Comparison of ENCODE assay signal across 8 cellular contexts in genomic region chr17:40100669-40101366, GRCh38. TPM values are rescaled to one million over a fixed set of nuclear protein-coding genes. Genes with fewer than 3 reads are reported as not detected.
DNase-seq lines count a peak whose midpoint lies in the region; ATAC-seq, FAIRE-seq and TF ChIP-seq lines count a peak whose summit lies in the region.

No MANE protein-coding gene starts in this region.

- no peak for ATAC-seq in HG02870 (IDR thresholded peaks at IDR 0.05; ENCODE audit: unreplicated experiment)

- in situ Hi-C loops in GM13976 (cut with MboI; ENCODE audit: low sequenced_read_pairs, unreplicated experiment), result no loop called here

- 4% methylated on average over 10 of the region's 25 CpGs for WGBS in esophagus muscularis mucosa

- H3K9me3 ChIP-seq in esophagus muscularis mucosa, result no peaks in the 10 kb centered on the region
- no peaks in the 10 kb centered on the region for H3K9me3 ChIP-seq in mucosa of stomach (ENCODE audit: control insufficient read depth, low read length)

- TF ChIP-seq POLR2A in esophagus muscularis mucosa (IDR thresholded peaks at IDR 0.05; ENCODE audit: low read depth), result no peak

- intact Hi-C loops in esophagus muscularis mucosa (cut with DNase I), result no loop called here

- peak; percentile 84 for DNase-seq in GM13976 (ENCODE audit: low spot score)
- DNase-seq in LHCN-M2 (ENCODE audit: low read depth), result peak; percentile 99
- DNase-seq in RCC 7860 (ENCODE audit: low spot score), result peak; percentile 94
- DNase-seq in activated T-helper 1 cell treated with Interleukin-2 at 50 U/mL for 16 hours (ENCODE audit: low read depth), result peak; percentile 84
- DNase-seq in esophagus muscularis mucosa (ENCODE audit: extremely low spot score), result peak; percentile 99
- DNase-seq in stimulated activated CD8-positive, alpha-beta memory T cell treated with anti-CD3 and anti-CD28 coated beads, Interleukin-4, amount 100 ng/mL, for 24 hours (ENCODE audit: low read depth), result peak; percentile 85

- peak; percentile 45 for TF ChIP-seq EP300 in esophagus muscularis mucosa (IDR thresholded peaks at IDR 0.05)

- peaks cover 78 to 87% (median 83%) of the 10 kb centered on the region in 4 donors for H3K4me1 ChIP-seq in esophagus muscularis mucosa
- H3K4me1 ChIP-seq in mucosa of stomach (ENCODE audit: control insufficient read depth, insufficient read depth, low read length), result peaks cover 78% of the 10 kb centered on the region

- FAIRE-seq in RCC 7860 (lab: Jason Lieb, UNC), result peak; percentile 74

- H3K4me3 ChIP-seq in esophagus muscularis mucosa, result peak overlapping the region; percentile 70 to 93 (median 74)
- peak overlapping the region; percentile 96 for H3K4me3 ChIP-seq in mucosa of stomach (ENCODE audit: low read length)

- H3K9ac ChIP-seq in mucosa of stomach (ENCODE audit: low read length), result peak overlapping the region; percentile 82

- H3K27ac ChIP-seq in esophagus muscularis mucosa (replicated peaks in 1 of 4), result peak overlapping the region; percentile 88 to 99 (median 94)

- H3K36me3 ChIP-seq in esophagus muscularis mucosa (peaks cover 13 to 17% (median 15%) of the 10 kb centered on the region in 4 donors), mucosa of stomach (ENCODE audit: control insufficient read depth, insufficient read depth, low read length) (peaks cover 19% of the 10 kb centered on the region)

- H3K27me3 ChIP-seq in esophagus muscularis mucosa (no peaks in the 10 kb centered on the region), mucosa of stomach (ENCODE audit: control insufficient read depth, insufficient read depth, low read length) (no peaks in the 10 kb centered on the region)

- TF ChIP-seq CTCF in GM13976 (IDR thresholded peaks at IDR 0.05; ENCODE audit: borderline replicate concordance, control extremely low read depth, extremely low read depth, insufficient read depth, missing control alignments), result no peak
- no peak for TF ChIP-seq CTCF in esophagus muscularis mucosa (IDR thresholded peaks at IDR 0.05)

RNA-seq across cellular contexts. Expression of gene NR1D1, which starts 0.4 kb away (rescaled TPM):
- total RNA-seq in LHCN-M2 (2014; rRNA removed), result 1.5 and 3.4 TPM in 2 replicates
- 3.6 TPM for polyA plus RNA-seq in LHCN-M2 (2012)
- 10 to 100 TPM in 3 of 4 donors, 1 to 10 TPM in 1; 6.1 to 24.2 (median 14.5) TPM for total RNA-seq in esophagus muscularis mucosa

RNA-seq across cellular contexts. Expression of gene MSL1, which starts 21.0 kb away (rescaled TPM):
- total RNA-seq in LHCN-M2 (2014; rRNA removed) (62.1 and 62.8 TPM in 2 replicates), esophagus muscularis mucosa (10 to 100 TPM; 64.1 to 86.8 (median 72.2) TPM)
- polyA plus RNA-seq in LHCN-M2 (2012), result 28.7 TPM

RNA-seq across cellular contexts. Expression of gene THRA, which starts 38.1 kb away (rescaled TPM):
- 22.3 and 32.5 TPM in 2 replicates for total RNA-seq in LHCN-M2 (2014; rRNA removed)
- 26.6 TPM for polyA plus RNA-seq in LHCN-M2 (2012)
- 100 to 1,000 TPM in 2 of 4 donors, 10 to 100 TPM in 2; 69.7 to 112 (median 85.2) TPM for total RNA-seq in esophagus muscularis mucosa

RNA-seq across cellular contexts. Expression of gene CASC3, which starts 39.5 kb away (rescaled TPM):
- total RNA-seq in LHCN-M2 (2014; rRNA removed) (35.5 and 38.3 TPM in 2 replicates), esophagus muscularis mucosa (100 to 1,000 TPM in 2 of 4 donors, 10 to 100 TPM in 2; 77.2 to 103 (median 95.5) TPM)
- polyA plus RNA-seq in LHCN-M2 (2012), result 35.9 TPM

RNA-seq across cellular contexts. Expression of gene MED24, which starts 46.6 kb away (rescaled TPM):
- total RNA-seq in LHCN-M2 (2014; rRNA removed) (52.9 and 65.1 TPM in 2 replicates), esophagus muscularis mucosa (10 to 100 TPM; 33.6 to 43.6 (median 37.4) TPM)
- polyA plus RNA-seq in LHCN-M2 (2012), result 36.8 TPM
